In genomic region chr4:93203708-93204107, GRCh38 we compare ENCODE assay signal across 1 cellular context.
TF ChIP-seq lines count a peak whose summit lies in the region.

No MANE protein-coding gene starts in this region.

TF ChIP-seq in HCT116, 20 proteins besides CTCF, POLR2A, EP300 and RAD21 (continued from another document):
- TF ChIP-seq ZBTB33 (IDR thresholded peaks at IDR 0.05; ENCODE audit: extremely low read depth, insufficient replicate concordance, low read length) (no peak), ZNF274 (IDR thresholded peaks at IDR 0.05; ENCODE audit: low read depth, low read length) (no peak), MAX (IDR thresholded peaks at IDR 0.05) (no peak), ATF3 (IDR thresholded peaks at IDR 0.05) (no peak), ZFX (IDR thresholded peaks at IDR 0.05) (no peak), EZH2 (IDR thresholded peaks at IDR 0.05) (no peak), SP1 (IDR thresholded peaks at IDR 0.05; ENCODE audit: low read depth) (no peak), FOSL1 (IDR thresholded peaks at IDR 0.05; ENCODE audit: low read depth) (no peak), EZH2phosphoT487 (IDR thresholded peaks at IDR 0.05; ENCODE audit: borderline replicate concordance) (no peak), SIN3A (IDR thresholded peaks at IDR 0.05; ENCODE audit: low read depth) (no peak)
